15 cellular contexts compared by ENCODE assay signal in genomic region chr2:100643906-100644501, GRCh38.
DNase-seq lines count a peak whose midpoint lies in the region; ATAC-seq and TF ChIP-seq lines count a peak whose summit lies in the region.
"Had no signal": no experiment of that assay in that cellular context is flagged by ENCODE, and none has a peak within 500 bp of the region (broad histone marks: within the 10 kb centered on the region; RNA-seq: fewer than 3 reads in every experiment).

No MANE protein-coding gene starts in this region.

- H3K36me3 ChIP-seq in BLaER1 treated with 17β-estradiol and CSF1 and Interleukin-3, amounts not matched to agents 10 nM and 100 nM = no peaks in the 10 kb centered on the region
- H3K36me3 ChIP-seq in CD8-positive, alpha-beta memory T cell (ENCODE audit: insufficient read depth, low read length) = no peaks in the 10 kb centered on the region
- H3K36me3 ChIP-seq: ovary, tibial nerve had no signal

- DNase-seq in CD8-positive, alpha-beta memory T cell = peak in 3 of 5 donors; percentile 11 to 87 (median 73)
- DNase-seq in T-helper 9 cell = peak; percentile 12
- peak in 1 of 2 donors; percentile 19 for DNase-seq in central memory CD8-positive, alpha-beta T cell (ENCODE audit: low spot score in 2 of 2)
- DNase-seq in cerebellum (ENCODE audit: low spot score) = no peak
- no peak for DNase-seq in HFFc6
- no peak for DNase-seq in NCI-H2227 treated with DMSO at 0.1 percent for 48 hours (lab: John Stamatoyannopoulos, UW)
- DNase-seq: aorta, foreskin melanocyte, H7, NCI-H1436 treated with DMSO at 0.1 percent for 48 hours, ovary had no signal

- peak overlapping the region; percentile 49 to 72 (median 64) for H3K4me2 ChIP-seq in BLaER1 treated with 17β-estradiol and CSF1 and Interleukin-3, amounts not matched to agents 10 nM and 100 nM

- H3K9me3 Mint-ChIP-seq in CD8-positive, alpha-beta memory T cell = no peaks in the 10 kb centered on the region
- H3K9me3 Mint-ChIP-seq in central memory CD8-positive, alpha-beta T cell = peaks cover 4% of the 10 kb centered on the region
- no peaks in the 10 kb centered on the region; the same call in 1 of the 2 replicates for H3K9me3 Mint-ChIP-seq in HFFc6

- peaks cover 22 to 44% (median 37%) of the 10 kb centered on the region in 11 experiments for H3K9me3 ChIP-seq in BLaER1 treated with 17β-estradiol and CSF1 and Interleukin-3, amounts not matched to agents 10 nM and 100 nM (replicated peaks in 1 of 11)
- no peaks in the 10 kb centered on the region for H3K9me3 ChIP-seq in CD8-positive, alpha-beta memory T cell (ENCODE audit: low read length)
- H3K9me3 ChIP-seq: ovary had no signal

- H3K4me1 ChIP-seq in BLaER1 treated with 17β-estradiol and CSF1 and Interleukin-3, amounts not matched to agents 10 nM and 100 nM = peaks cover 16 to 55% (median 42%) of the 10 kb centered on the region in 10 experiments
- peaks cover 38% of the 10 kb centered on the region for H3K4me1 ChIP-seq in CD8-positive, alpha-beta memory T cell (ENCODE audit: insufficient read depth, low read length)

- H3K4me3 Mint-ChIP-seq in CD8-positive, alpha-beta memory T cell = peak overlapping the region; percentile 0 to 83 (median 78)
- H3K4me3 Mint-ChIP-seq in central memory CD8-positive, alpha-beta T cell = peak overlapping the region; percentile 64
- H3K4me3 Mint-ChIP-seq in HFFc6 = no peak overlapping the region

- H3K4me3 ChIP-seq in BLaER1 treated with 17β-estradiol and CSF1 and Interleukin-3, amounts not matched to agents 10 nM and 100 nM = no peak overlapping the region
- peak overlapping the region; percentile 3 for H3K4me3 ChIP-seq in CD8-positive, alpha-beta memory T cell (ENCODE audit: low read length)
- H3K4me3 ChIP-seq: ovary, tibial nerve had no signal

- H3K27ac ChIP-seq in BLaER1 treated with 17β-estradiol and CSF1 and Interleukin-3, amounts not matched to agents 10 nM and 100 nM = peak overlapping the region in 2 of 11 experiments; percentile 6 to 10; a peak in 1 of 22 replicates
- no peak overlapping the region for H3K27ac ChIP-seq in CD8-positive, alpha-beta memory T cell (ENCODE audit: low read depth, low read length)
- H3K27ac ChIP-seq: ovary, tibial nerve had no signal

- H3K27me3 Mint-ChIP-seq in CD8-positive, alpha-beta memory T cell = peaks cover 0 to 2% of the 10 kb centered on the region in 2 donors
- H3K27me3 Mint-ChIP-seq in central memory CD8-positive, alpha-beta T cell = no peaks in the 10 kb centered on the region
- H3K27me3 Mint-ChIP-seq in HFFc6 (ENCODE audit: insufficient read depth) = peaks cover 35% of the 10 kb centered on the region

- H3K27me3 ChIP-seq in BLaER1 treated with 17β-estradiol and CSF1 and Interleukin-3, amounts not matched to agents 10 nM and 100 nM = peaks cover 0 to 14% (median 0%) of the 10 kb centered on the region in 11 experiments; a peak in 1 of 22 replicates
- no peaks in the 10 kb centered on the region for H3K27me3 ChIP-seq in CD8-positive, alpha-beta memory T cell (ENCODE audit: insufficient read depth, low read length, poor library complexity, severe bottlenecking)
- H3K27me3 ChIP-seq: ovary, tibial nerve had no signal

- ATAC-seq in central memory CD8-positive, alpha-beta T cell (replicated peaks; ENCODE audit: extremely low read depth, poor library complexity, severe bottlenecking) = peak; percentile 90
- ATAC-seq in GM21367 (IDR thresholded peaks at IDR 0.05; ENCODE audit: unreplicated experiment) = no peak
- ATAC-seq: Right ventricle myocardium inferior had no signal

- peaks cover 40 to 55% (median 54%) of the 10 kb centered on the region in 3 donors for H3K4me1 Mint-ChIP-seq in CD8-positive, alpha-beta memory T cell
- peaks cover 22% of the 10 kb centered on the region for H3K4me1 Mint-ChIP-seq in central memory CD8-positive, alpha-beta T cell
- no peaks in the 10 kb centered on the region for H3K4me1 Mint-ChIP-seq in HFFc6 (ENCODE audit: low read depth)

- H3K27ac Mint-ChIP-seq in CD8-positive, alpha-beta memory T cell = peak overlapping the region; percentile 26 to 89 (median 68)
- H3K27ac Mint-ChIP-seq in central memory CD8-positive, alpha-beta T cell (ENCODE audit: low read depth) = peak overlapping the region; percentile 27
- H3K27ac Mint-ChIP-seq in HFFc6 = no peak overlapping the region

- TF ChIP-seq CTCF in HFFc6 (IDR thresholded peaks at IDR 0.05) = no peak

- no peaks in the 10 kb centered on the region for H4K20me1 ChIP-seq in BLaER1 treated with 17β-estradiol and CSF1 and Interleukin-3, amounts not matched to agents 10 nM and 100 nM

- H3K9ac ChIP-seq in BLaER1 treated with 17β-estradiol and CSF1 and Interleukin-3, amounts not matched to agents 10 nM and 100 nM = no peak overlapping the region

- peaks cover 0 to 3% (median 0%) of the 10 kb centered on the region in 3 donors for H3K36me3 Mint-ChIP-seq in CD8-positive, alpha-beta memory T cell
- H3K36me3 Mint-ChIP-seq in central memory CD8-positive, alpha-beta T cell (ENCODE audit: insufficient read depth) = peaks cover 3% of the 10 kb centered on the region
- no peaks in the 10 kb centered on the region for H3K36me3 Mint-ChIP-seq in HFFc6 (ENCODE audit: low read depth)

- POLR2A ChIA-PET in CD8-positive, alpha-beta memory T cell (lab: Charles Lee) = interaction anchor here (0.6 to 1.0 kb wide), 2 partner anchors 82 to 132 kb away, joined by 3 to 4 read pairs; partner anchors contain the start of gene PDCL3

- CTCF ChIA-PET in CD8-positive, alpha-beta memory T cell (lab: Charles Lee) = interaction anchor here (5.8 kb wide), 1 partner anchor 34 kb away, joined by 24 read pairs; no protein-coding TSS in a partner anchor

Comparison
In these comparisons a context has a peak if more than half of its experiments do, and no peak if none do; other contexts are left out.
1. DNase-seq: peak in CD8-positive, alpha-beta memory T cell (3 of 5) and T-helper 9 cell (single experiment); none in cerebellum (single experiment), HFFc6 (single experiment) and NCI-H2227 treated with DMSO at 0.1 percent for 48 hours (single experiment).